Comparison of ENCODE assay signal across 11 cellular contexts in the genomic region with DNA sequence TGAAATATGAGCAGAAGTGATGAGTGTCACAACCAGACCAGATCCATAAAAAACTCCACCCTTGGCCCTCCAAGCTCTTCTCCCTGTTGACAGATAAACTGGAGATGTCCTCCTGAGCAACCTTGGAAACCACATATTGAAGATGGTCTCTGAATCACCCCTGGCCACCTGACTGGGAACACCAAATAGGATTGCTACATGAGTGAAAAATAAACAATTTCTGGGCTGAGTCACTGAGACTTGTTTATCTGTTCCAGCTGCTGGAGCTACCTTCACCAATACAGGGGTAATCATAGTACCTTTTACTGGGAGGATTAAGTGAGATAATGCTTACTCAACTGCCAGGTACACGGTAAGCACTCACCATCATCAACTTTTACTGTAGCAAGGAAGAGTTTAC. TPM values are rescaled to one million over a fixed set of nuclear protein-coding genes. Genes with fewer than 3 reads are reported as not detected.
A peak's percentile ranks its signal among the peaks of the same experiment; 100 is the strongest.
DNase-seq lines count a peak whose midpoint lies in the region; ATAC-seq and TF ChIP-seq lines count a peak whose summit lies in the region.
"Had no signal": no experiment of that assay in that cellular context is flagged by ENCODE, and none has a peak within 500 bp of the region (broad histone marks: within the 10 kb centered on the region; RNA-seq: fewer than 3 reads in every experiment).

No MANE protein-coding gene starts in this region.

- no peak for ATAC-seq in HG02798 (IDR thresholded peaks at IDR 0.05; ENCODE audit: poor library complexity, unreplicated experiment)
- ATAC-seq: activated T-cell treated with anti-CD3 and anti-CD28 coated beads, Interleukin-2, amount 50 U/mL, for 4 hours; stimulated activated naive B cell treated with anti-CD40 and anti-IgM and Interleukin-4, amounts not matched to agents 10 μg/mL and 1 μg/mL and 100 μg/mL, for 72 hours had no signal

- WGBS in transverse colon (ENCODE audit: low coverage in 1 of 2), 2 donors = 80 to 93% methylated on average over 1 of the region's 1 CpG

- no peaks in the 10 kb centered on the region for H3K36me3 ChIP-seq in brain microvascular endothelial cell (replicated peaks)
- H3K36me3 ChIP-seq in transverse colon = no peaks in the 10 kb centered on the region
- H3K36me3 ChIP-seq: spleen had no signal

- TF ChIP-seq CTCF in HFF-Myc (IDR thresholded peaks at IDR 0.05; ENCODE audit: low read depth, low read length, missing control alignments) (no peak), brain microvascular endothelial cell (IDR thresholded peaks at IDR 0.05; ENCODE audit: low read depth, low read length, missing control alignments) (no peak), transverse colon (IDR thresholded peaks at IDR 0.05) (no peak)

- no peak for TF ChIP-seq EP300 in transverse colon (IDR thresholded peaks at IDR 0.05; ENCODE audit: low read depth)

- in situ Hi-C loops in brain microvascular endothelial cell (cut with HindIII; ENCODE audit: low pct_ligation_motif_present, low sequenced_read_pairs) (no loop called here), transverse colon (cut with MboI; ENCODE audit: low pct_ligation_motif_present in 1 of 4, low pct_unique_long_range_greater_than_20kb in 1 of 4, low sequenced_read_pairs in 3 of 4) (no loop called here)

- intact Hi-C loops in transverse colon (cut with DNase I; ENCODE audit: low total_unique reads) = loop anchor here (5.0 kb wide), 1 partner anchor 85 kb away; no protein-coding TSS in a partner anchor

- no peak for TF ChIP-seq POLR2A in transverse colon (IDR thresholded peaks at IDR 0.05)

- H3K27ac ChIP-seq in brain microvascular endothelial cell (peak overlapping the region; percentile 69), transverse colon (peak overlapping the region; percentile 70 to 84 (median 73))
- H3K27ac ChIP-seq: spleen had no signal

- H3K9me3 ChIP-seq in transverse colon = no peaks in the 10 kb centered on the region
- H3K9me3 ChIP-seq: spleen had no signal

- DNase-seq in HFF-Myc (ENCODE audit: extremely low read depth, low read depth) = peak; percentile 86
- peak; percentile 63 for DNase-seq in brain microvascular endothelial cell
- peak; percentile 46 for DNase-seq in kidney glomerular epithelial cell (lab: John Stamatoyannopoulos, UW)
- no peak for DNase-seq in transverse colon
- no peak for DNase-seq in amniotic stem cell (lab: John Stamatoyannopoulos, UW)
- no peak for DNase-seq in NCI-H2107 treated with DMSO at 0.1 percent for 48 hours (lab: John Stamatoyannopoulos, UW; ENCODE audit: unreplicated experiment)
- no peak for DNase-seq in NCI-H1105 treated with DMSO at 0.1 percent for 48 hours (lab: John Stamatoyannopoulos, UW)
- DNase-seq: activated T-cell treated with anti-CD3 and anti-CD28 coated beads, Interleukin-2, amount 50 U/mL, for 4 hours; spleen; stimulated activated naive B cell treated with anti-CD40 and anti-IgM and Interleukin-4, amounts not matched to agents 10 μg/mL and 1 μg/mL and 100 μg/mL, for 72 hours had no signal

- H3K27me3 ChIP-seq in brain microvascular endothelial cell (replicated peaks) (no peaks in the 10 kb centered on the region), transverse colon (no peaks in the 10 kb centered on the region)

- H3K4me1 ChIP-seq in transverse colon = peaks cover 0 to 17% (median 3%) of the 10 kb centered on the region in 4 donors
- H3K4me1 ChIP-seq: spleen had no signal

- H3K4me3 ChIP-seq in HFF-Myc (replicated peaks; ENCODE audit: low read depth, low read length) (no peak overlapping the region), brain microvascular endothelial cell (ENCODE audit: low read depth, low read length) (no peak overlapping the region), transverse colon (no peak overlapping the region)
- H3K4me3 ChIP-seq: spleen had no signal

RNA-seq across cellular contexts. Expression of a gene that starts 53.3 kb away (rescaled TPM):
- total RNA-seq in transverse colon = under 1 TPM in 1 of 4 donors, not detected in 3; 0.27 TPM
- total RNA-seq: activated T-cell treated with anti-CD3 and anti-CD28 coated beads, Interleukin-2, amount 50 U/mL, for 4 hours had no signal

Comparison
In these comparisons a context has a peak if more than half of its experiments do, and no peak if none do; other contexts are left out.
1. DNase-seq: peak in HFF-Myc (single experiment), brain microvascular endothelial cell (single experiment) and kidney glomerular epithelial cell (single experiment); none in transverse colon (single experiment), amniotic stem cell (single experiment), NCI-H2107 treated with DMSO at 0.1 percent for 48 hours (single experiment) and NCI-H1105 treated with DMSO at 0.1 percent for 48 hours (single experiment).